ENCODE assay signal across 16 cellular contexts in the genomic region with DNA sequence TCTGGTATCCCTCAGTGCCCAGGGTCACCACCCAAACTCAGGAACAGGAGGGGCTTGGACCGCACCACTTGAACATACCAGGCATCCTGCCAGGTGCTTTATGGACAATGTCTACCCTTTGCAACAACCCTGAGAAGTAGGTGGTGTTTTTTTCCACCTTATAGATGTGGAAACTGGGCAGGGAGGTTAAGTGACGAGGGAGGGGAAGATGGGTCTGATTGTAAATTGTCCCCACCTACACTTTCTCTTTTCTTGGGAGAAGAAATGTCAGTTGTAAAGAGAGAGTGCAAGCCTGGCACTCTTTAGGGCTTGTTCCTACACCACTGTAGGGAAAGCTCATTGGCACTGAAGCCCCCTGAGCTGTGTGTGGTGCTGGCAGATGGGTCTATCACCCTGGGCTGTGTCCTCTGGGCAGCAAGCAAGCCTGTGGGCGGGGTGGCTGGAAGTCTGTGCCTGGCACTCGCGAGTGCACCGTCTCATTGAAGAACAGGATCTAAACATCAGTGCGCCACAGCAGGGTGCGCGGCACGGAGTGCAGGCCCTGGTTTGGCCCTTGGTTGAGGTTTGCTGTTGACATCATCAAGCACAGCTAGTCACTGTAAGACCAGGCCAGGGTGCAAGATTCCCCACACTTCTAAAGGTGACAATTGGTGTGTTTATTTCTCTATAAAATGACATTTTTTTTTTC. TPM values are rescaled to one million over a fixed set of nuclear protein-coding genes. Genes with fewer than 3 reads are reported as not detected.
DNase-seq lines count a peak whose midpoint lies in the region; ATAC-seq and TF ChIP-seq lines count a peak whose summit lies in the region.
"Had no signal": no experiment of that assay in that cellular context is flagged by ENCODE, and none has a peak within 500 bp of the region (broad histone marks: within the 10 kb centered on the region; RNA-seq: fewer than 3 reads in every experiment).

No MANE protein-coding gene starts in this region.

- H3K36me3 ChIP-seq in esophagus (ENCODE audit: control insufficient read depth in 2 of 2, insufficient read depth in 2 of 2, low read length in 1 of 2): peaks cover 0 to 19% of the 10 kb centered on the region in 2 donors
- peaks cover 4% of the 10 kb centered on the region for H3K36me3 ChIP-seq in suprapubic skin
- H3K36me3 ChIP-seq: neural progenitor cell, vagina had no signal

- ATAC-seq in Right ventricle myocardium superior (ENCODE audit: poor library complexity): peak; percentile 44
- ATAC-seq in GM18519 (IDR thresholded peaks at IDR 0.05; ENCODE audit: low FRiP score, unreplicated experiment): no peak

- no peak for TF ChIP-seq CTCF in suprapubic skin (IDR thresholded peaks at IDR 0.05)

- no peaks in the 10 kb centered on the region for H3K27me3 ChIP-seq in esophagus (ENCODE audit: control insufficient read depth in 1 of 2, insufficient read depth in 2 of 2, low read length in 2 of 2)
- no peaks in the 10 kb centered on the region for H3K27me3 ChIP-seq in suprapubic skin
- H3K27me3 ChIP-seq: esophagus muscularis mucosa, neural progenitor cell, vagina had no signal

- H3K9me3 ChIP-seq in esophagus (ENCODE audit: control insufficient read depth in 2 of 2, insufficient read depth in 1 of 2, low read depth in 1 of 2, low read length in 1 of 2) (peaks cover 0 to 2% of the 10 kb centered on the region in 2 donors), suprapubic skin (no peaks in the 10 kb centered on the region)

- no peak overlapping the region for H3K4me3 ChIP-seq in esophagus (ENCODE audit: low read depth in 1 of 2, low read length in 2 of 2)
- H3K4me3 ChIP-seq in suprapubic skin: no peak overlapping the region
- H3K4me3 ChIP-seq: esophagus muscularis mucosa, neural progenitor cell, vagina had no signal

- TF ChIP-seq EP300 in suprapubic skin (IDR thresholded peaks at IDR 0.05): no peak

- H3K27ac ChIP-seq in esophagus (ENCODE audit: low read depth in 2 of 2, low read length in 1 of 2) (peak overlapping the region; percentile 60 to 93), suprapubic skin (peak overlapping the region; percentile 35)
- H3K27ac ChIP-seq: esophagus muscularis mucosa, neural progenitor cell, vagina, VCaP had no signal

- no peak for TF ChIP-seq POLR2A in suprapubic skin (IDR thresholded peaks at IDR 0.05)

- no peak for DNase-seq in Right ventricle myocardium superior
- no peak for DNase-seq in cardiac septum (ENCODE audit: low spot score)
- peak; percentile 72 for DNase-seq in activated CD4-positive, alpha-beta T cell treated with anti-CD3 and anti-CD28 coated beads for 48 hours
- no peak for DNase-seq in suprapubic skin (ENCODE audit: low spot score in 2 of 2)
- no peak for DNase-seq in NCI-H1105 treated with DMSO at 0.1 percent for 48 hours (lab: John Stamatoyannopoulos, UW)
- DNase-seq in globus pallidus (ENCODE audit: low spot score): no peak
- DNase-seq: cerebellar nuclear complex, DMS53, NCI-H187, NCI-H774 had no signal

- WGBS in esophagus, 2 donors: 68 to 76% methylated on average over 10 of the region's 10 CpGs
- 72% methylated on average over 6 of the region's 10 CpGs for WGBS in suprapubic skin

- H3K4me1 ChIP-seq in esophagus (ENCODE audit: control insufficient read depth in 2 of 2, insufficient read depth in 2 of 2, low read length in 1 of 2) (peaks cover 3 to 12% of the 10 kb centered on the region in 2 donors), suprapubic skin (peaks cover 8% of the 10 kb centered on the region)
- H3K4me1 ChIP-seq: neural progenitor cell had no signal

- intact Hi-C loops in Right ventricle myocardium superior (cut with DNase I) (no loop called here), cardiac septum (cut with DNase I) (no loop called here)

RNA-seq across cellular contexts. Expression of a gene that starts 15.1 kb away (rescaled TPM):
- total RNA-seq in Right ventricle myocardium superior (0.48 TPM), cardiac septum (0.40 TPM), suprapubic skin (10 to 100 TPM; 33.8 to 66.2 (median 48.6) TPM)
- polyA plus RNA-seq in esophagus: 10 to 100 TPM in 1 of 2 donors, 1 to 10 TPM in 1; 6.2 to 11.0 TPM

RNA-seq across cellular contexts. Expression of a gene that starts 27.4 kb away (rescaled TPM):
- total RNA-seq in Right ventricle myocardium superior (0.62 TPM), cardiac septum (0.75 TPM), suprapubic skin (1 to 10 TPM in 2 of 4 donors, under 1 TPM in 2; 0.81 to 2.1 (median 1.2) TPM)
- polyA plus RNA-seq in esophagus: under 1 TPM; 0.43 to 0.75 TPM

RNA-seq across cellular contexts. Expression of a gene that starts 33.4 kb away (rescaled TPM):
- 29.4 TPM for total RNA-seq in Right ventricle myocardium superior
- 39.5 TPM for total RNA-seq in cardiac septum
- polyA plus RNA-seq in esophagus: 10 to 100 TPM; 11.6 to 12.1 TPM
- 10 to 100 TPM; 31.1 to 77.6 (median 50.2) TPM for total RNA-seq in suprapubic skin

Comparison
In these comparisons a context has a peak if more than half of its experiments do, and no peak if none do; other contexts are left out.
1. RNA of a gene that starts 15.1 kb away (total RNA-seq): 33.8 to 66.2 TPM in suprapubic skin; 0.48 TPM in Right ventricle myocardium superior (single experiment) and 0.40 TPM in cardiac septum (single experiment); every median in the first group is over 10 times any median in the second.